17 cellular contexts compared by ENCODE assay signal in the genomic region with DNA sequence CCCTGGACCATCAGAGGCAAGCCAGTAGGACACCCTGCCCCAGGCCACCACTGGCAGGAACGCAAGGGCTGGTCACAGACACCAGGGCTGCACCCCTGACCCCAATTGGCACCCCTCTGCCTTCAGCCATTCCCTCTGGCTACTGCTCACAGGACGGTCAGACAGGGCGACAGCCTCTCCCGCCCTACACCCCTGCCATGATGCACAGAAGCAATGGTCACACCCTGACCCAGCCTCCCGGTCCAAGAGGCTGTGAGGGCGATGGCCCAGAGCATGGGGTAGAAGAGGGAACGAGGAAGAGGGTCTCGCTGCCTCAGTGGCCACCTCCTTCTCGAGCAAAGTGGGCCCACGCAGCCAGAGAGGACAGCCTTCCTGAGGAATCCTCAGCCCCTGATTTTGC.
DNase-seq lines count a peak whose midpoint lies in the region; ATAC-seq and TF ChIP-seq lines count a peak whose summit lies in the region.
"Had no signal": no experiment of that assay in that cellular context is flagged by ENCODE, and none has a peak within 500 bp of the region (broad histone marks: within the 10 kb centered on the region; RNA-seq: fewer than 3 reads in every experiment).

No MANE protein-coding gene starts in this region.

- no peaks in the 10 kb centered on the region for H4K20me1 ChIP-seq in Loucy (ENCODE audit: insufficient read depth, low read length, poor library complexity, severe bottlenecking)

- H3K9me3 ChIP-seq in Loucy (ENCODE audit: insufficient read depth, low read depth, low read length) (peaks cover 6% of the 10 kb centered on the region), mucosa of stomach (ENCODE audit: control insufficient read depth, low read length) (no peaks in the 10 kb centered on the region)
- H3K9me3 ChIP-seq: suprapubic skin had no signal

- H3K36me3 ChIP-seq in Loucy (ENCODE audit: insufficient read depth, low read length) (no peaks in the 10 kb centered on the region), mucosa of stomach (ENCODE audit: control insufficient read depth, insufficient read depth, low read length) (peaks cover 22% of the 10 kb centered on the region)
- H3K36me3 ChIP-seq: suprapubic skin had no signal

- no peak overlapping the region for H3K4me3 ChIP-seq in Loucy (ENCODE audit: low read length, poor library complexity, severe bottlenecking)
- no peak overlapping the region for H3K4me3 ChIP-seq in mucosa of stomach (ENCODE audit: low read length)
- H3K4me3 ChIP-seq: suprapubic skin had no signal

- H3K9ac ChIP-seq in Loucy (ENCODE audit: low read depth, low read length, poor library complexity, severe bottlenecking) (peak overlapping the region; percentile 74), mucosa of stomach (ENCODE audit: low read length) (peak overlapping the region; percentile 4)

- H3K9me2 ChIP-seq in Loucy (replicated peaks; ENCODE audit: low read depth, low read length), result no peaks in the 10 kb centered on the region

- ATAC-seq in GM21423 (IDR thresholded peaks at IDR 0.05; ENCODE audit: unreplicated experiment) (no peak), GM21390 (IDR thresholded peaks at IDR 0.05; ENCODE audit: unreplicated experiment) (no peak)

- peaks cover 8% of the 10 kb centered on the region for H3K36me3 Mint-ChIP-seq in chondrocyte (ENCODE audit: low read depth)
- H3K36me3 Mint-ChIP-seq: activated naive CD4-positive, alpha-beta T cell treated with anti-CD3 and anti-CD28 coated beads, Interleukin-2, amount 10 ng/mL, durations not matched to agents 7 days and 5 days had no signal

- no peaks in the 10 kb centered on the region for H3K27me3 Mint-ChIP-seq in chondrocyte (ENCODE audit: low read depth)

- H3F3A ChIP-seq in Loucy (ENCODE audit: low read depth), result peaks cover 5% of the 10 kb centered on the region; the same call in 1 of the 2 replicates

- peak overlapping the region; percentile 99 for H3K27ac Mint-ChIP-seq in chondrocyte (ENCODE audit: unreplicated experiment)
- H3K27ac Mint-ChIP-seq: activated naive CD4-positive, alpha-beta T cell treated with anti-CD3 and anti-CD28 coated beads, Interleukin-2, amount 10 ng/mL, durations not matched to agents 7 days and 5 days had no signal

- H3K79me2 ChIP-seq in Loucy (ENCODE audit: insufficient read depth, low read length), result no peaks in the 10 kb centered on the region

- H3K4me3 Mint-ChIP-seq in chondrocyte (ENCODE audit: unreplicated experiment), result peak overlapping the region; percentile 54
- H3K4me3 Mint-ChIP-seq: activated naive CD4-positive, alpha-beta T cell treated with anti-CD3 and anti-CD28 coated beads, Interleukin-2, amount 10 ng/mL, durations not matched to agents 7 days and 5 days had no signal

- DNase-seq in chondrocyte (ENCODE audit: low spot score), result peak; percentile 77
- DNase-seq in H4 (ENCODE audit: low spot score), result no peak
- DNase-seq: activated CD4-positive, alpha-beta T cell treated with anti-CD3 and anti-CD28 coated beads, Interleukin-2, amount 50 U/mL, for 1 hour; activated naive CD4-positive, alpha-beta T cell treated with anti-CD3 and anti-CD28 coated beads, Interleukin-2, amount 10 ng/mL, durations not matched to agents 7 days and 5 days; activated T-cell treated with anti-CD3 and anti-CD28 coated beads for 4 hours; DND-41; hypothalamus; NCI-H187 treated with DMSO at 0.1 percent for 48 hours; NCI-H524 treated with DMSO at 0.1 percent for 48 hours; OCI-M1 had no signal

- TF ChIP-seq CTCF in Loucy (conservative IDR thresholded peaks at IDR 0.05; ENCODE audit: low read length) (no peak), chondrocyte (IDR thresholded peaks at IDR 0.05) (no peak)

- peaks cover 6% of the 10 kb centered on the region for H3K9me3 Mint-ChIP-seq in chondrocyte (ENCODE audit: low read depth)
- H3K9me3 Mint-ChIP-seq: activated naive CD4-positive, alpha-beta T cell treated with anti-CD3 and anti-CD28 coated beads, Interleukin-2, amount 10 ng/mL, durations not matched to agents 7 days and 5 days had no signal

- no peak overlapping the region for H2AFZ ChIP-seq in Loucy (ENCODE audit: low read length)

- no peaks in the 10 kb centered on the region for H3K27me3 ChIP-seq in Loucy (ENCODE audit: insufficient read depth, low read length, poor library complexity, severe bottlenecking)
- H3K27me3 ChIP-seq in mucosa of stomach (ENCODE audit: control insufficient read depth, insufficient read depth, low read length), result no peaks in the 10 kb centered on the region
- H3K27me3 ChIP-seq: MG63, suprapubic skin had no signal

- peak overlapping the region; percentile 59 for H3K27ac ChIP-seq in temporal lobe (ENCODE audit: low read depth, low read length)
- H3K27ac ChIP-seq: suprapubic skin had no signal

- H3K4me1 Mint-ChIP-seq in chondrocyte (ENCODE audit: low read depth), result peaks cover 95% of the 10 kb centered on the region
- H3K4me1 Mint-ChIP-seq: activated naive CD4-positive, alpha-beta T cell treated with anti-CD3 and anti-CD28 coated beads, Interleukin-2, amount 10 ng/mL, durations not matched to agents 7 days and 5 days had no signal

- H3K4me2 ChIP-seq in Loucy (ENCODE audit: low read depth, low read length, poor library complexity, severe bottlenecking), result no peak overlapping the region

- H3K4me1 ChIP-seq in Loucy (ENCODE audit: insufficient read depth, low read length, poor library complexity, severe bottlenecking) (peaks cover 72% of the 10 kb centered on the region), mucosa of stomach (ENCODE audit: control insufficient read depth, insufficient read depth, low read length) (peaks cover 3% of the 10 kb centered on the region)
